In the genomic region with DNA sequence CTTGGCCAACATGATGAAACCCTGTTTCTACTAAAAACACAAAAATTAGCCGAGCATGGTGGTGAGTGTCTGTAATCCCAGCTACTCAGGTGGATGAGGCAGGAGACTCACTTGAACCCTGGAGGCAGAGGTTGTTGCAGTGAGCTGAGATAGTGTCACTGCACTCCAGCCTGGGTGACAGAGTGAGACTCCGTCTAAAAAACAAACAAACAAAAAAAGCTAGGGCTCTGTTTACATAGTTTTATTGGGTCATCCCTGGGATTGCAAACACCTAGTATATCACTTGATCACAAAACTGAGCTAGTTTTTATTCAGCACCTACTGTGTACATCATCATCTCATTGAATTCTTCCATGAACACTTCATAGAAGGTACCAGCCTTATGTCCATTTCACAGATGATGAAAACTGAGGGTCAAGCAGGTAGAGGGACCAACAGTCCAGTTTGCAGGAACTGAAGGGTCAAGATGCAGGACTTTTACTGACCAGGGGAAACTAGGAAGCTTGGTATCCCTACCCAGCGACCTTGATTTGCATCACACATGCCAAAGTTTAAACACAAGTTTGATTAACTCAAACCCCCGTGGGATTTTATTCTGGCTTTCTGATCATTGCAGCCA, we compare ENCODE assay signal across 11 cellular contexts. TPM values are rescaled to one million over a fixed set of nuclear protein-coding genes. Genes with fewer than 3 reads are reported as not detected.
DNase-seq lines count a peak whose midpoint lies in the region; ATAC-seq, FAIRE-seq and TF ChIP-seq lines count a peak whose summit lies in the region.
"Had no signal": no experiment of that assay in that cellular context is flagged by ENCODE, and none has a peak within 500 bp of the region (broad histone marks: within the 10 kb centered on the region; RNA-seq: fewer than 3 reads in every experiment).

No MANE protein-coding gene starts in this region.

- H3K4me1 ChIP-seq in GM23248 (ENCODE audit: insufficient read depth) (no peaks in the 10 kb centered on the region), RWPE2 (ENCODE audit: insufficient read depth, poor library complexity, severe bottlenecking) (peaks cover 15% of the 10 kb centered on the region), foreskin keratinocyte (peaks cover 16% of the 10 kb centered on the region), gastrocnemius medialis (peaks cover 3 to 5% of the 10 kb centered on the region in 2 donors)

- H3K36me3 ChIP-seq in GM23248 (ENCODE audit: low read depth) = no peaks in the 10 kb centered on the region
- H3K36me3 ChIP-seq in RWPE2 (ENCODE audit: low read depth) = no peaks in the 10 kb centered on the region
- no peaks in the 10 kb centered on the region for H3K36me3 ChIP-seq in gastrocnemius medialis
- H3K36me3 ChIP-seq: SJSA1 had no signal

- H3K4me2 ChIP-seq in GM23248 (ENCODE audit: unreplicated experiment) = no peak overlapping the region

- H3K9me2 ChIP-seq in GM23248 (ENCODE audit: insufficient read depth) = no peaks in the 10 kb centered on the region

- H2AFZ ChIP-seq in GM23248 = peak overlapping the region; percentile 95

- H3F3A ChIP-seq in GM23248 (ENCODE audit: insufficient read depth) = no peaks in the 10 kb centered on the region

- no peak for TF ChIP-seq POLR2A in gastrocnemius medialis (IDR thresholded peaks at IDR 0.05)

- 0 out of 2 replicates have a peak overlapping the region, but pooled peaks have one; percentile 78 for H3K9ac ChIP-seq in GM23248

- TF ChIP-seq CTCF in RWPE2 (IDR thresholded peaks at IDR 0.05; ENCODE audit: poor library complexity, severe bottlenecking) (no peak), foreskin keratinocyte (conservative IDR thresholded peaks at IDR 0.05) (no peak), gastrocnemius medialis (IDR thresholded peaks at IDR 0.05 in 4 of 5, conservative IDR thresholded peaks at IDR 0.05 in 1 of 5) (no peak)

- no peaks in the 10 kb centered on the region for H3K79me2 ChIP-seq in GM23248 (ENCODE audit: insufficient read depth)

- intact Hi-C loops in gastrocnemius medialis (cut with DNase I; ENCODE audit: low total_unique reads) = loop anchor here (1.0 to 2.0 kb wide), 2 partner anchors 121 to 208 kb away; no protein-coding TSS in a partner anchor

- FAIRE-seq in RCC 7860 (lab: Jason Lieb, UNC) = no peak

- ATAC-seq in RWPE2 (ENCODE audit: low read depth) (no peak), foreskin keratinocyte (no peak), gastrocnemius medialis (no peak)

- H3K4me3 ChIP-seq in GM23248 (no peak overlapping the region), RWPE2 (ENCODE audit: severe bottlenecking) (no peak overlapping the region), gastrocnemius medialis (no peak overlapping the region)
- H3K4me3 ChIP-seq: SJSA1 had no signal

- H3K27me3 ChIP-seq in GM23248 (replicated peaks; ENCODE audit: insufficient read depth) (no peaks in the 10 kb centered on the region), RWPE2 (ENCODE audit: insufficient read depth, poor library complexity, severe bottlenecking) (no peaks in the 10 kb centered on the region), foreskin keratinocyte (no peaks in the 10 kb centered on the region), gastrocnemius medialis (no peaks in the 10 kb centered on the region)
- H3K27me3 ChIP-seq: SJSA1 had no signal

- H3K9me3 ChIP-seq in GM23248 (ENCODE audit: low read depth) (no peaks in the 10 kb centered on the region), RWPE2 (ENCODE audit: severe bottlenecking) (no peaks in the 10 kb centered on the region), gastrocnemius medialis (no peaks in the 10 kb centered on the region)
- H3K9me3 ChIP-seq: SJSA1 had no signal

- 52 to 58% methylated on average over 4 of the region's 4 CpGs for WGBS in GM23248 (ENCODE audit: low coverage in 1 of 2, low lambda C conversion rate in 2 of 2, missing lambda C conversion rate in 2 of 2), 2 experiments

- DNase-seq in GM23248 (no peak), RWPE2 (ENCODE audit: low spot score) (no peak), foreskin keratinocyte (no peak), gastrocnemius medialis (no peak), Ammon's horn (ENCODE audit: low spot score) (no peak), NCI-H2029 (lab: John Stamatoyannopoulos, UW) (no peak), RCC 7860 (ENCODE audit: low spot score) (no peak), putamen (ENCODE audit: low spot score) (no peak)

- in situ Hi-C loops in GM23248 (cut with MboI) = loop anchor here (10.0 to 25.0 kb wide), 2 partner anchors 121 to 208 kb away; no protein-coding TSS in a partner anchor
- in situ Hi-C loops in gastrocnemius medialis (cut with MboI; ENCODE audit: low sequenced_read_pairs in 4 of 4) = loop anchor here in 3 of 4 donors (5.0 to 10.0 kb wide), 2 partner anchors 121 to 208 kb away; no protein-coding TSS in a partner anchor

- H3K27ac ChIP-seq in GM23248 (no peak overlapping the region), RWPE2 (ENCODE audit: poor library complexity, severe bottlenecking) (peak overlapping the region; percentile 80), foreskin keratinocyte (peak overlapping the region; percentile 82), gastrocnemius medialis (peak overlapping the region in 3 of 4 donors; percentile 69 to 79 (median 71))
- H3K27ac ChIP-seq: SJSA1 had no signal

- H4K20me1 ChIP-seq in GM23248 (ENCODE audit: insufficient read depth) = no peaks in the 10 kb centered on the region

RNA-seq across cellular contexts. Expression of a gene that starts 9.2 kb away (rescaled TPM):
- 49.2 and 59.2 TPM in 2 replicates for total RNA-seq in GM23248 (2014; rRNA removed; shearing (Covaris generic))
- polyA plus RNA-seq in GM23248 (2016; fragmentation: Nextera tagmentation; extraction: Ambion mirVana) = 24.0 and 24.2 TPM in 2 replicates
- 29.3 and 29.8 TPM in 2 replicates for total RNA-seq in foreskin keratinocyte
- polyA plus RNA-seq in foreskin keratinocyte = 17.0 and 18.6 TPM in 2 replicates
- 10 to 100 TPM; 13.7 to 31.3 (median 22.2) TPM for total RNA-seq in gastrocnemius medialis

RNA-seq across cellular contexts. Expression of a gene that starts 33.6 kb away (rescaled TPM):
- total RNA-seq in GM23248 (2014; rRNA removed; shearing (Covaris generic)) = 0.65 TPM in 1 of 2 replicates, not detected in the other
- polyA plus RNA-seq in GM23248 (2016; fragmentation: Nextera tagmentation; extraction: Ambion mirVana) (0.11 and 0.32 TPM in 2 replicates), foreskin keratinocyte (0.11 and 0.39 TPM in 2 replicates)
- total RNA-seq in foreskin keratinocyte (0.27 and 0.28 TPM in 2 replicates), gastrocnemius medialis (under 1 TPM in 1 of 4 donors, not detected in 3; 0.95 TPM)
- total RNA-seq: LHCN-M2, lung microvascular endothelial cell, SJSA1 had no signal
